25 cellular contexts compared by ENCODE assay signal in the genomic region with DNA sequence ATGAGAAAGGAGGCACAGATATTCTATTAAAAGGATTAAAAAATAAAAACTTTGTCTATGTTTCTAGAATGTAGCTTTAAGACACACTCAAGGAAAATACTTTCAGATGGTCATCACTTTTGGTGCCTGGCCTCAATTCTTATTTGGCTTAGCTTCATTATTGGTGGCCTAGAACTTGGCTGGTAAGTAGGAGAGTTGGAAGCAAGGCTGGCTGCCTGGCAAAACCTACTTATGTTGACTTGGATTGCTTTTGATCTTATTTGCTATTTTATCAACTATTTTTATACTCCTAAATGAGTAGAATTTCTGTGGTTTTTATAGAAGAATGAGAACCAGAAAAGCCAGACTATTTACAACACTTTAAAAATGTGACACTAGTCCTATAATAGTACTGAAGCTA.
"Had no signal": no experiment of that assay in that cellular context is flagged by ENCODE, and none has a peak within 500 bp of the region (broad histone marks: within the 10 kb centered on the region; RNA-seq: fewer than 3 reads in every experiment).

No MANE protein-coding gene starts in this region.

- DNase-seq: activated CD4-positive, alpha-beta memory T cell treated with anti-CD3 and anti-CD28 coated beads, Interleukin-2, amount 10 ng/mL, durations not matched to agents 7 days and 5 days; activated CD4-positive, alpha-beta T cell treated with anti-CD3 and anti-CD28 coated beads, Interleukin-2, amount 50 U/mL, for 1 hour; activated CD4-positive, CD25-positive, alpha-beta regulatory T cell; activated gamma-delta T cell; activated naive CD4-positive, alpha-beta T cell treated with anti-CD3 and anti-CD28 coated beads, Interleukin-2, amount 10 ng/mL, durations not matched to agents 7 days and 5 days; activated naive CD8-positive, alpha-beta T cell treated with anti-CD3 and anti-CD28 coated beads for 36 hours; activated T-cell treated with anti-CD3 and anti-CD28 coated beads for 4 hours; activated T-cell treated with anti-CD3 and anti-CD28 coated beads, Interleukin-2, amount 50 U/mL, for 48 hours; central memory CD4-positive, alpha-beta T cell; MG63; MV-4-11; NCI-H1092 treated with DMSO at 0.1 percent for 48 hours; NCI-H1436; NCI-H1694 treated with DMSO at 0.1 percent for 48 hours; NCI-H2081; NCI-H510A treated with DMSO at 0.1 percent for 48 hours; NCI-H69; NK-92 treated with Interleukin-12 subunit alpha and Interleukin-12 subunit beta, amount 100 ng/mL, for 24 hours; OCI-M1; Right ventricle myocardium superior; SJCRH30; SK-N-SH; T-helper 1 cell had no signal

- H3K4me3 ChIP-seq: MG63, SJCRH30 had no signal

- ATAC-seq: activated T-helper 17 cell treated with anti-CD3 and anti-CD28 coated beads, Interleukin-2, amount 50 U/mL, for 72 hours; Panc1 had no signal
